In genomic region chr6:32436995-32437836, GRCh38 we compare ENCODE assay signal across 8 cellular contexts. TPM values are rescaled to one million over a fixed set of nuclear protein-coding genes. Genes with fewer than 3 reads are reported as not detected.
A peak's percentile ranks its signal among the peaks of the same experiment; 100 is the strongest.
DNase-seq lines count a peak whose midpoint lies in the region; ATAC-seq, FAIRE-seq and TF ChIP-seq lines count a peak whose summit lies in the region.

No MANE protein-coding gene starts in this region.

- H3K27ac ChIP-seq in OCI-LY3 (ENCODE audit: low read length): peak overlapping the region; percentile 97

- H3K4me3 ChIP-seq in OCI-LY3 (ENCODE audit: low read length): peak overlapping the region; percentile 19; the same call in 1 of the 2 replicates

- peaks cover 62% of the 10 kb centered on the region for H3K4me1 ChIP-seq in OCI-LY3 (ENCODE audit: low read length)

- DNase-seq in GM18507 (ENCODE audit: extremely low spot score, insufficient read length, low read depth) (peak; percentile 47), immature natural killer cell (peak in 2 of 3 donors; percentile 7 to 17), ACHN (no peak), D341Med (ENCODE audit: low spot score) (no peak), EL (no peak), nephron progenitor cell (no peak)

- H3K9me3 ChIP-seq in OCI-LY3 (ENCODE audit: insufficient read depth, low read length): no peaks in the 10 kb centered on the region

- peak overlapping the region; percentile 64 for H3K9ac ChIP-seq in OCI-LY3 (ENCODE audit: low read length)

- FAIRE-seq in GM18507 (lab: Jason Lieb, UNC): peak; percentile 98

- peak; percentile 69 for ATAC-seq in HG02678 (IDR thresholded peaks at IDR 0.05; ENCODE audit: unreplicated experiment)

- H3K4me2 ChIP-seq in OCI-LY3 (ENCODE audit: low read length): peak overlapping the region; percentile 67

- H4K20me1 ChIP-seq in OCI-LY3 (ENCODE audit: insufficient read depth, low read length): peaks cover 20% of the 10 kb centered on the region

- TF ChIP-seq CTCF in OCI-LY3 (IDR thresholded peaks at IDR 0.05; ENCODE audit: low read depth, low read length) (no peak), nephron progenitor cell (IDR thresholded peaks at IDR 0.05) (no peak)

- H3K36me3 Mint-ChIP-seq in immature natural killer cell (no peaks in the 10 kb centered on the region), nephron progenitor cell (ENCODE audit: low read depth) (no peaks in the 10 kb centered on the region)

- H3K27ac Mint-ChIP-seq in immature natural killer cell (no peak overlapping the region), nephron progenitor cell (no peak overlapping the region)

- H3K36me3 ChIP-seq in OCI-LY3 (replicated peaks; ENCODE audit: low read depth, low read length): peaks cover 23% of the 10 kb centered on the region

- peaks cover 32% of the 10 kb centered on the region for H3K79me2 ChIP-seq in OCI-LY3 (ENCODE audit: low read length)

- no peaks in the 10 kb centered on the region for H3K27me3 ChIP-seq in OCI-LY3 (ENCODE audit: low read depth, low read length)

- H3K27me3 Mint-ChIP-seq in immature natural killer cell (ENCODE audit: low read depth in 3 of 3) (peaks cover 2 to 9% (median 2%) of the 10 kb centered on the region in 3 donors), nephron progenitor cell (ENCODE audit: low read depth, poor library complexity) (no peaks in the 10 kb centered on the region)

- in situ Hi-C loops in ACHN (cut with HindIII; ENCODE audit: low pct_ligation_motif_present, low pct_unique_long_range_greater_than_20kb, low sequenced_read_pairs): no loop called here

- H3K4me1 Mint-ChIP-seq in immature natural killer cell: peaks cover 9 to 16% of the 10 kb centered on the region in 2 donors
- no peaks in the 10 kb centered on the region for H3K4me1 Mint-ChIP-seq in nephron progenitor cell

- H3K4me3 Mint-ChIP-seq in immature natural killer cell (no peak overlapping the region), nephron progenitor cell (no peak overlapping the region)

- H2AFZ ChIP-seq in OCI-LY3 (ENCODE audit: low read depth, low read length): no peak overlapping the region

- no peaks in the 10 kb centered on the region for H3K9me3 Mint-ChIP-seq in immature natural killer cell
- H3K9me3 Mint-ChIP-seq in nephron progenitor cell: no peaks in the 10 kb centered on the region

RNA-seq across cellular contexts. Expression of gene HLA-DRA, which starts 2.5 kb away (rescaled TPM):
- 100 to 1,000 TPM; 103 to 884 (median 621) TPM for polyA plus RNA-seq in immature natural killer cell

RNA-seq across cellular contexts. Expression of gene BTNL2, which starts 30.2 kb away (rescaled TPM):
- not detected for polyA plus RNA-seq in immature natural killer cell

Comparison
In these comparisons a context has a peak if more than half of its experiments do, and no peak if none do; other contexts are left out.
1. DNase-seq: peak in GM18507 (single experiment) and immature natural killer cell (2 of 3); none in ACHN (single experiment), D341Med (single experiment), EL (single experiment) and nephron progenitor cell (single experiment).